8 cellular contexts compared by ENCODE assay signal in the genomic region with DNA sequence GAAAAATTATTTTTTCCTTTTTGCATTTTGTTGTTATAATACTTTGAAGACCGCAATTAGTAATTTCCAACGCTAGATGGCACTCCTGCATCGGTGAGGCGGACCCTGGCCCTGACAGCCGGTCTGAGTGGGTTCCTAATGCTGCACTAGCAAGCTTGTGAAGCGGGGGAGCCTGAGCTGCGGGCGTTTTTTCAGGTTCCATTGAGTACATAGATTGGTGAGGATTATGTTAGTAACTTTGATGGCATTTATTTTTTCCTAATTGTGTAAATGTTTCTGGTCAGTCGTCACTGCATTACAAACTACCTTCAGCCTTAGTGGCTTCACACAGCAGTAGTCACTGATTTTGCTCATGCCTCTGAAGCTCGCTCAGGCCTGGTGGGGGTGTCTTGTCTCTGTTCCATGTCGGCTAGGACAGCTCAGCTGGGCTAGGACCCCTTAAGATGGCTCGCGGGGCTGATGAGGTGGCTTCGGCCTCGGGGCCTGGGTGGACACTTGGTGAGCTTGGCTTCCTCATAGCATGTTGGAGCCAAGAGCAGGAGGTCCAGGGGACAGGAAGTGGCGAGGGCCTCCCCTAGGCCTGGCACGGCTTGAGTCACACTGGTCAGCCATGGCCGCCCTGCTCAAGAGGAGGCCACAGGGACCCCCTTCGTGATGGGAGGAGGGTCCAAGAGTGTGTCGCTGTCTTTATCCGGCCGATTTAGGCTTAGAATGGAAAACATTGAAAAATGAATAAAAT. TPM values are rescaled to one million over a fixed set of nuclear protein-coding genes. Genes with fewer than 3 reads are reported as not detected.
A peak's percentile ranks its signal among the peaks of the same experiment; 100 is the strongest.
DNase-seq lines count a peak whose midpoint lies in the region; ATAC-seq, FAIRE-seq and TF ChIP-seq lines count a peak whose summit lies in the region.

No MANE protein-coding gene starts in this region.

- no peak overlapping the region for H3K27ac ChIP-seq in A549

- H3K9me3 Mint-ChIP-seq in WTC11, result no peaks in the 10 kb centered on the region

- CTCF ChIA-PET in A549 (lab: Yijun Ruan, JAX), result interaction anchor here (0.6 to 2.1 kb wide), 15 partner anchors 9 to 1553 kb away, joined by 3 to 14 read pairs (median 4); a partner anchor contains a TSS
- CTCF ChIA-PET in WTC11 (lab: Charles Lee), result interaction anchor here (0.5 to 2.1 kb wide), 51 partner anchors 9 to 645 kb away, joined by 3 to 33 read pairs (median 4); a partner anchor contains a TSS

- H3K4me2 ChIP-seq in A549, result no peak overlapping the region

- TF ChIP-seq POLR2A in A549 (IDR thresholded peaks at IDR 0.05; ENCODE audit: low read length), result no peak

- TF ChIP-seq CTCF in A549 (IDR thresholded peaks at IDR 0.05) (peak; percentile 64), GM12875 (IDR thresholded peaks at IDR 0.05; ENCODE audit: borderline replicate concordance, insufficient read depth, low read depth, low read length) (peak; percentile 64; the same call in 1 of the 2 replicates), WTC11 (IDR thresholded peaks at IDR 0.05) (peak; percentile 67), choroid plexus epithelial cell (conservative IDR thresholded peaks at IDR 0.05; ENCODE audit: low read depth, low read length) (peak; percentile 87)

- FAIRE-seq in A549 (lab: Jason Lieb, UNC), result no peak

- H3K27ac Mint-ChIP-seq in WTC11, result no peak overlapping the region

- peak; percentile 32 to 36 for DNase-seq in A549 (ENCODE audit: low read depth in 1 of 2, low spot score in 1 of 2)
- DNase-seq in NCI-H1694 (lab: John Stamatoyannopoulos, UW), result peak; percentile 56
- DNase-seq in WTC11 (ENCODE audit: low spot score), result peak; percentile 62
- peak; percentile 86 for DNase-seq in choroid plexus epithelial cell (ENCODE audit: low read depth)
- peak; percentile 82 for DNase-seq in left kidney (ENCODE audit: low read depth, low spot score)
- DNase-seq in stimulated activated CD4-positive, alpha-beta T cell treated with anti-CD3 and anti-CD28 coated beads, Interleukin-4, amount 100 ng/mL, for 24 hours, result peak; percentile 56

- no peak for TF ChIP-seq EP300 in A549 (IDR thresholded peaks at IDR 0.05)

- H3K4me3 ChIP-seq in A549 (no peak overlapping the region), GM12875 (ENCODE audit: low read depth, low read length) (no peak overlapping the region), choroid plexus epithelial cell (ENCODE audit: low read depth, low read length) (no peak overlapping the region)

- WGBS in A549 (ENCODE audit: missing lambda C conversion rate), result 45% methylated on average over 16 of the region's 22 CpGs

- no peaks in the 10 kb centered on the region for H3K4me1 ChIP-seq in A549

- POLR2A ChIA-PET in A549 (lab: Yijun Ruan, JAX) (no interaction called here), WTC11 (lab: Charles Lee) (no interaction called here)

- H3K4me1 Mint-ChIP-seq in WTC11, result peaks cover 10% of the 10 kb centered on the region

- no peak overlapping the region for H3K4me3 Mint-ChIP-seq in WTC11

- peaks cover 32% of the 10 kb centered on the region for H3K36me3 Mint-ChIP-seq in WTC11

- H3K9me3 ChIP-seq in A549, result no peaks in the 10 kb centered on the region

- peak; percentile 58 to 63; a peak in 4 of 5 replicates for TF ChIP-seq RAD21 in A549 (conservative IDR thresholded peaks at IDR 0.05 in 1 of 2, IDR thresholded peaks at IDR 0.05 in 1 of 2)

- H3K27me3 Mint-ChIP-seq in WTC11 (ENCODE audit: low read depth), result no peaks in the 10 kb centered on the region

- ATAC-seq in A549, result peak; percentile 68 to 88; a peak in 5 of 6 replicates
- ATAC-seq in HG02759 (IDR thresholded peaks at IDR 0.05; ENCODE audit: unreplicated experiment), result peak; percentile 83
- peak; percentile 93 for ATAC-seq in WTC11

TF ChIP-seq in A549, 52 proteins besides CTCF, POLR2A, EP300 and RAD21:
- TF ChIP-seq SMC3 (IDR thresholded peaks at IDR 0.05) (0 out of 3 replicates have a peak, but pooled peaks have one; percentile 20), BHLHE40 (IDR thresholded peaks at IDR 0.05; ENCODE audit: low read depth, low read length) (no peak)

TF ChIP-seq in WTC11, 78 proteins besides CTCF, POLR2A, EP300 and RAD21:
- TF ChIP-seq, protein P1, sequence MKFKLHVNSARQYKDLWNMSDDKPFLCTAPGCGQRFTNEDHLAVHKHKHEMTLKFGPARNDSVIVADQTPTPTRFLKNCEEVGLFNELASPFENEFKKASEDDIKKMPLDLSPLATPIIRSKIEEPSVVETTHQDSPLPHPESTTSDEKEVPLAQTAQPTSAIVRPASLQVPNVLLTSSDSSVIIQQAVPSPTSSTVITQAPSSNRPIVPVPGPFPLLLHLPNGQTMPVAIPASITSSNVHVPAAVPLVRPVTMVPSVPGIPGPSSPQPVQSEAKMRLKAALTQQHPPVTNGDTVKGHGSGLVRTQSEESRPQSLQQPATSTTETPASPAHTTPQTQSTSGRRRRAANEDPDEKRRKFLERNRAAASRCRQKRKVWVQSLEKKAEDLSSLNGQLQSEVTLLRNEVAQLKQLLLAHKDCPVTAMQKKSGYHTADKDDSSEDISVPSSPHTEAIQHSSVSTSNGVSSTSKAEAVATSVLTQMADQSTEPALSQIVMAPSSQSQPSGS (CRISPR knock-in tag; IDR thresholded peaks at IDR 0.05; ENCODE audit: borderline replicate concordance, low read depth), result no peak
- no peak for TF ChIP-seq EMX1 (CRISPR knock-in tag; IDR thresholded peaks at IDR 0.05)
- TF ChIP-seq, protein P2, sequence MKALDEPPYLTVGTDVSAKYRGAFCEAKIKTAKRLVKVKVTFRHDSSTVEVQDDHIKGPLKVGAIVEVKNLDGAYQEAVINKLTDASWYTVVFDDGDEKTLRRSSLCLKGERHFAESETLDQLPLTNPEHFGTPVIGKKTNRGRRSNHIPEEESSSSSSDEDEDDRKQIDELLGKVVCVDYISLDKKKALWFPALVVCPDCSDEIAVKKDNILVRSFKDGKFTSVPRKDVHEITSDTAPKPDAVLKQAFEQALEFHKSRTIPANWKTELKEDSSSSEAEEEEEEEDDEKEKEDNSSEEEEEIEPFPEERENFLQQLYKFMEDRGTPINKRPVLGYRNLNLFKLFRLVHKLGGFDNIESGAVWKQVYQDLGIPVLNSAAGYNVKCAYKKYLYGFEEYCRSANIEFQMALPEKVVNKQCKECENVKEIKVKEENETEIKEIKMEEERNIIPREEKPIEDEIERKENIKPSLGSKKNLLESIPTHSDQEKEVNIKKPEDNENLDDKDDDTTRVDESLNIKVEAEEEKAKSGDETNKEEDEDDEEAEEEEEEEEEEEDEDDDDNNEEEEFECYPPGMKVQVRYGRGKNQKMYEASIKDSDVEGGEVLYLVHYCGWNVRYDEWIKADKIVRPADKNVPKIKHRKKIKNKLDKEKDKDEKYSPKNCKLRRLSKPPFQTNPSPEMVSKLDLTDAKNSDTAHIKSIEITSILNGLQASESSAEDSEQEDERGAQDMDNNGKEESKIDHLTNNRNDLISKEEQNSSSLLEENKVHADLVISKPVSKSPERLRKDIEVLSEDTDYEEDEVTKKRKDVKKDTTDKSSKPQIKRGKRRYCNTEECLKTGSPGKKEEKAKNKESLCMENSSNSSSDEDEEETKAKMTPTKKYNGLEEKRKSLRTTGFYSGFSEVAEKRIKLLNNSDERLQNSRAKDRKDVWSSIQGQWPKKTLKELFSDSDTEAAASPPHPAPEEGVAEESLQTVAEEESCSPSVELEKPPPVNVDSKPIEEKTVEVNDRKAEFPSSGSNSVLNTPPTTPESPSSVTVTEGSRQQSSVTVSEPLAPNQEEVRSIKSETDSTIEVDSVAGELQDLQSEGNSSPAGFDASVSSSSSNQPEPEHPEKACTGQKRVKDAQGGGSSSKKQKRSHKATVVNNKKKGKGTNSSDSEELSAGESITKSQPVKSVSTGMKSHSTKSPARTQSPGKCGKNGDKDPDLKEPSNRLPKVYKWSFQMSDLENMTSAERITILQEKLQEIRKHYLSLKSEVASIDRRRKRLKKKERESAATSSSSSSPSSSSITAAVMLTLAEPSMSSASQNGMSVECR (CRISPR knock-in tag; IDR thresholded peaks at IDR 0.05; ENCODE audit: borderline replicate concordance), result no peak
- TF ChIP-seq ZNF138 (CRISPR knock-in tag; conservative IDR thresholded peaks at IDR 0.05), result no peak
- TF ChIP-seq NR3C1 (CRISPR knock-in tag; conservative IDR thresholded peaks at IDR 0.05; ENCODE audit: low read depth), result no peak
- TF ChIP-seq CREM (CRISPR knock-in tag; IDR thresholded peaks at IDR 0.05), result no peak
- TF ChIP-seq SP1 (CRISPR knock-in tag; conservative IDR thresholded peaks at IDR 0.05), result no peak
- TF ChIP-seq HMGA2 (CRISPR knock-in tag; IDR thresholded peaks at IDR 0.05), result no peak

RNA-seq across cellular contexts. Expression of a gene that starts 25.0 kb away (rescaled TPM):
- polyA plus RNA-seq in A549 (2011; rRNA removed) (19.5 and 24.4 TPM in 2 replicates), A549 (2017; fragmentation: RNase III; extraction: RNeasy Plus Mini Kit Qiagen cat#74134 plus additional on column Dnase treatment) (17.3 to 20.5 TPM (median 19.3 TPM) in 3 replicates)
- polyA plus RNA-seq in A549 (2012; cell fraction: cytosol; rRNA removed), result 3.5 and 4.7 TPM in 2 replicates
- polyA plus RNA-seq in A549 (2012; cell fraction: nucleus; rRNA removed), result 4.0 and 5.7 TPM in 2 replicates
- polyA minus RNA-seq in A549 (2011; rRNA and poly(A)+ RNA removed), result 10.1 and 13.5 TPM in 2 replicates
- 15.6 to 26.5 TPM (median 20.3 TPM) in 3 replicates for total RNA-seq in WTC11 (2021)

Comparison
In these comparisons a context has a peak if more than half of its experiments do, and no peak if none do; other contexts are left out.
1. DNase-seq: peak in every context shown above with its lines; median percentile 86 in choroid plexus epithelial cell; 82 in left kidney; 62 in WTC11; 56 in NCI-H1694; 56 in stimulated activated CD4-positive, alpha-beta T cell treated with anti-CD3 and anti-CD28 coated beads, Interleukin-4, amount 100 ng/mL, for 24 hours; 34 in A549.